Comparison of ENCODE assay signal across 1 cellular context in the genomic region with DNA sequence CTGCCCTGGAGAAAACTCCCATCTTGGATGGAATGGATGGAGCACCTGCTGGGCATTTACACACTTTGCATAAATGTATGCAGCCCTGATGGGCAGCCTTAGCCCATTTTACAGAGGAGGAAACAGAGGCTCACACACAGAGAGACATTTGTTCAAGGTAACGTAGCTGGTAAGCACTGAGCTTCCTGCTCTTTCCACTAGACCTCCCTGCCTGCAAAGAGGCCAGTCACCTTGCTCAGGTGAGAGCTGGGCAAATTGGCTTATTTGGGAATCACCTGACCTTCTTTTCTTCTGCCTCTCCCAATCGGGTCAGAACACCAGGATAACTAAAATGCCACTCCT.
TF ChIP-seq lines count a peak whose summit lies in the region.

No MANE protein-coding gene starts in this region.

TF ChIP-seq in GM23338, 12 proteins besides CTCF, POLR2A, EP300 and RAD21 (continued from another document):
- no peak for TF ChIP-seq CREB1 (CRISPR knock-in tag; IDR thresholded peaks at IDR 0.05; ENCODE audit: low read depth)
TF ChIP-seq in GM23338: peak in this region for 0.
